ENCODE assay signal across 21 cellular contexts in genomic region chr20:39785252-39785917, GRCh38.
A peak's percentile ranks its signal among the peaks of the same experiment; 100 is the strongest.
DNase-seq lines count a peak whose midpoint lies in the region; ATAC-seq and TF ChIP-seq lines count a peak whose summit lies in the region.
"Had no signal": no experiment of that assay in that cellular context is flagged by ENCODE, and none has a peak within 500 bp of the region (broad histone marks: within the 10 kb centered on the region; RNA-seq: fewer than 3 reads in every experiment).

No MANE protein-coding gene starts in this region.

- H4K91ac ChIP-seq in trophoblast cell (ENCODE audit: low read depth, low read length) = no peak overlapping the region

- no peak overlapping the region for H2BK120ac ChIP-seq in trophoblast cell (ENCODE audit: insufficient read depth, low read length, poor library complexity)

- H3K23ac ChIP-seq in trophoblast cell (ENCODE audit: low read length) = no peak overlapping the region

- H3K9ac ChIP-seq in trophoblast cell (ENCODE audit: low read length) = peak overlapping the region; percentile 19
- H3K9ac ChIP-seq: BLaER1 treated with 17β-estradiol and CSF1 and Interleukin-3, amounts not matched to agents 10 nM and 100 nM; KMS-11 had no signal

- no peak overlapping the region for H4K12ac ChIP-seq in trophoblast cell (ENCODE audit: low read depth, low read length)

- H3K79me1 ChIP-seq in trophoblast cell (ENCODE audit: low read length) = no peaks in the 10 kb centered on the region

- DNase-seq in adrenal gland (peak in 5 of 7 donors; percentile 30 to 57 (median 38)), kidney tubule cell (ENCODE audit: low spot score) (peak; percentile 85), trophoblast cell (no peak), posterior cingulate gyrus (no peak), HCEC 1CT (no peak)
- DNase-seq in stimulated activated CD4-positive, alpha-beta T cell treated with anti-CD3 and anti-CD28 coated beads, Interleukin-4, amount 100 ng/mL, for 4 hours = no peak
- no peak for DNase-seq in activated effector memory CD4-positive, alpha-beta T cell treated with anti-CD3 and anti-CD28 coated beads, Interleukin-2, amount 50 U/mL, for 16 hours
- DNase-seq: 8988T, DMS153, EL, MG63, NCI-H1105, NCI-H187, NCI-H446 treated with DMSO at 0.1 percent for 48 hours, NCI-H748 treated with DMSO at 0.1 percent for 48 hours, SHP77 had no signal

- H2BK5ac ChIP-seq in trophoblast cell (ENCODE audit: low read depth, low read length, poor library complexity) = no peak overlapping the region

- no peak overlapping the region for H3K4me3 ChIP-seq in adrenal gland
- no peak overlapping the region for H3K4me3 ChIP-seq in trophoblast cell (ENCODE audit: low read depth, low read length)
- H3K4me3 ChIP-seq: BLaER1 treated with 17β-estradiol and CSF1 and Interleukin-3, amounts not matched to agents 10 nM and 100 nM; MG63 had no signal

- H3K36me3 ChIP-seq in adrenal gland (replicated peaks in 1 of 2) (no peaks in the 10 kb centered on the region), trophoblast cell (ENCODE audit: control insufficient read depth in 1 of 2, insufficient read depth in 2 of 2, low read length in 2 of 2) (no peaks in the 10 kb centered on the region)
- H3K36me3 ChIP-seq: BLaER1 treated with 17β-estradiol and CSF1 and Interleukin-3, amounts not matched to agents 10 nM and 100 nM; MG63 had no signal

- H3K27ac ChIP-seq in adrenal gland (peak overlapping the region in 3 of 5 donors; percentile 39 to 73 (median 62)), trophoblast cell (ENCODE audit: low read depth, low read length) (no peak overlapping the region)
- H3K27ac ChIP-seq: BLaER1 treated with 17β-estradiol and CSF1 and Interleukin-3, amounts not matched to agents 10 nM and 100 nM; KMS-11 had no signal

- H3K4ac ChIP-seq in trophoblast cell (ENCODE audit: low read depth, low read length) = no peak overlapping the region

- no peak overlapping the region for H4K8ac ChIP-seq in trophoblast cell (ENCODE audit: low read depth, low read length)

- ATAC-seq in GM18867 (IDR thresholded peaks at IDR 0.05; ENCODE audit: unreplicated experiment) = peak; percentile 44
- ATAC-seq: HCT116, Panc1 had no signal

- no peak overlapping the region for H3K14ac ChIP-seq in trophoblast cell (ENCODE audit: low read length)

- intact Hi-C loops in adrenal gland (cut with DNase I) = no loop called here
- intact Hi-C loops in posterior cingulate gyrus (cut with DNase I) = no loop called here

- H3K9me3 ChIP-seq in adrenal gland (replicated peaks in 1 of 3) = no peaks in the 10 kb centered on the region
- no peaks in the 10 kb centered on the region for H3K9me3 ChIP-seq in trophoblast cell (ENCODE audit: insufficient read depth, low read depth, low read length)

- H3K79me2 ChIP-seq in trophoblast cell (ENCODE audit: control insufficient read depth, insufficient read depth, low read length, poor library complexity) = no peaks in the 10 kb centered on the region

- H3K4me1 ChIP-seq in adrenal gland (replicated peaks in 1 of 2) (peaks cover 10 to 14% of the 10 kb centered on the region in 2 donors), trophoblast cell (ENCODE audit: control insufficient read depth in 1 of 2, insufficient read depth in 2 of 2, low read length in 2 of 2) (no peaks in the 10 kb centered on the region)

- no peak for TF ChIP-seq POLR2A in adrenal gland (IDR thresholded peaks at IDR 0.05)

- no peak for TF ChIP-seq CTCF in adrenal gland (IDR thresholded peaks at IDR 0.05)

- WGBS in adrenal gland, 4 donors = 29 to 51% (median 49%) methylated on average over 4 of the region's 4 CpGs
- no CpG with 5 or more reads among the region's 4 CpGs for WGBS in trophoblast cell (ENCODE audit: extremely low coverage, insufficient coverage, insufficient read length)

- no peak overlapping the region for H3K4me2 ChIP-seq in trophoblast cell (ENCODE audit: low read length)
- H3K4me2 ChIP-seq: KMS-11 had no signal

- no peak overlapping the region for H2AFZ ChIP-seq in trophoblast cell (ENCODE audit: insufficient read depth, low read length, poor library complexity)

- no peak overlapping the region for H2BK12ac ChIP-seq in trophoblast cell (ENCODE audit: low read length)

- no peak overlapping the region for H2AK5ac ChIP-seq in trophoblast cell (ENCODE audit: low read length)

- no peak overlapping the region for H3K18ac ChIP-seq in trophoblast cell (ENCODE audit: low read length)

- H3K27me3 ChIP-seq in adrenal gland = no peaks in the 10 kb centered on the region
- H3K27me3 ChIP-seq in trophoblast cell (ENCODE audit: insufficient read depth, low read length) = no peaks in the 10 kb centered on the region
- H3K27me3 ChIP-seq: BLaER1 treated with 17β-estradiol and CSF1 and Interleukin-3, amounts not matched to agents 10 nM and 100 nM; MG63 had no signal

Comparison
In these comparisons a context has a peak if more than half of its experiments do, and no peak if none do; other contexts are left out.
1. DNase-seq: peak in adrenal gland (5 of 7) and kidney tubule cell (single experiment); none in trophoblast cell (0 of 2), posterior cingulate gyrus (0 of 10), HCEC 1CT (single experiment), stimulated activated CD4-positive, alpha-beta T cell treated with anti-CD3 and anti-CD28 coated beads, Interleukin-4, amount 100 ng/mL, for 4 hours (0 of 2) and activated effector memory CD4-positive, alpha-beta T cell treated with anti-CD3 and anti-CD28 coated beads, Interleukin-2, amount 50 U/mL, for 16 hours (single experiment).